ENCODE assay signal across 29 cellular contexts in genomic region chr21:44432841-44433790, GRCh38. TPM values are rescaled to one million over a fixed set of nuclear protein-coding genes. Genes with fewer than 3 reads are reported as not detected.
DNase-seq lines count a peak whose midpoint lies in the region; ATAC-seq and TF ChIP-seq lines count a peak whose summit lies in the region.
"Had no signal": no experiment of that assay in that cellular context is flagged by ENCODE, and none has a peak within 500 bp of the region (broad histone marks: within the 10 kb centered on the region; RNA-seq: fewer than 3 reads in every experiment).

No MANE protein-coding gene starts in this region.

- H3K27me3 ChIP-seq in left ventricle myocardium inferior (ENCODE audit: low read depth): no peaks in the 10 kb centered on the region
- H3K27me3 ChIP-seq in upper lobe of right lung: no peaks in the 10 kb centered on the region
- H3K27me3 ChIP-seq in GM23338 (ENCODE audit: insufficient read depth): no peaks in the 10 kb centered on the region
- H3K27me3 ChIP-seq: ascending aorta had no signal

- H4K20me1 ChIP-seq in GM23338 (replicated peaks; ENCODE audit: insufficient read depth): no peaks in the 10 kb centered on the region

- H3K36me3 ChIP-seq in left ventricle myocardium inferior: no peaks in the 10 kb centered on the region
- no peaks in the 10 kb centered on the region for H3K36me3 ChIP-seq in upper lobe of right lung
- no peaks in the 10 kb centered on the region for H3K36me3 ChIP-seq in GM23338 (ENCODE audit: insufficient read depth)
- H3K36me3 ChIP-seq: ascending aorta, WERI-Rb-1 had no signal

- H3F3A ChIP-seq in GM23338 (replicated peaks; ENCODE audit: low read depth): no peaks in the 10 kb centered on the region

- H3K9me3 ChIP-seq in left ventricle myocardium inferior (replicated peaks) (peaks cover 29% of the 10 kb centered on the region), upper lobe of right lung (peaks cover 9% of the 10 kb centered on the region)

- H3K4me1 Mint-ChIP-seq in T-helper 2 cell treated with Interferon-gamma antibody and Interleukin-4, amounts not matched to agents 5 μg/mL and 100 μg/mL, for 36 hours (ENCODE audit: low read depth): no peaks in the 10 kb centered on the region
- no peaks in the 10 kb centered on the region for H3K4me1 Mint-ChIP-seq in neural crest cell
- H3K4me1 Mint-ChIP-seq in CD14-positive monocyte: no peaks in the 10 kb centered on the region
- no peaks in the 10 kb centered on the region for H3K4me1 Mint-ChIP-seq in GM23338
- H3K4me1 Mint-ChIP-seq: activated naive CD4-positive, alpha-beta T cell treated with anti-CD3 and anti-CD28 coated beads, Interleukin-2, amount 50 U/mL, for 24 hours had no signal

- ATAC-seq in left cardiac atrium (no peak), upper lobe of right lung (no peak), GM23338 (no peak)
- ATAC-seq: CD8-positive, alpha-beta T cell; left colon; naive thymus-derived CD4-positive, alpha-beta T cell had no signal

- H3K4me1 ChIP-seq in left ventricle myocardium inferior (peaks cover 7% of the 10 kb centered on the region), upper lobe of right lung (no peaks in the 10 kb centered on the region), GM23338 (ENCODE audit: insufficient read depth) (no peaks in the 10 kb centered on the region)
- H3K4me1 ChIP-seq: ascending aorta, parathyroid adenoma had no signal

- TF ChIP-seq CTCF in left ventricle myocardium inferior (IDR thresholded peaks at IDR 0.05; ENCODE audit: borderline replicate concordance): no peak
- TF ChIP-seq CTCF in neural crest cell (conservative IDR thresholded peaks at IDR 0.05): no peak
- no peak for TF ChIP-seq CTCF in upper lobe of right lung (IDR thresholded peaks at IDR 0.05)
- no peak for TF ChIP-seq CTCF in CD14-positive monocyte (IDR thresholded peaks at IDR 0.05)
- no peak for TF ChIP-seq CTCF in GM23338 (conservative IDR thresholded peaks at IDR 0.05; ENCODE audit: low read depth in 2 of 2)

- H2AFZ ChIP-seq in GM23338: no peak overlapping the region
- H2AFZ ChIP-seq: parathyroid adenoma had no signal

- no peak overlapping the region for H3K4me3 ChIP-seq in left ventricle myocardium inferior
- H3K4me3 ChIP-seq in upper lobe of right lung: no peak overlapping the region
- H3K4me3 ChIP-seq in GM23338: no peak overlapping the region
- H3K4me3 ChIP-seq: ascending aorta, SK-N-MC had no signal

- no peaks in the 10 kb centered on the region for H3K79me2 ChIP-seq in GM23338 (replicated peaks; ENCODE audit: insufficient read depth)
- H3K79me2 ChIP-seq: parathyroid adenoma had no signal

- intact Hi-C loops in left ventricle myocardium inferior (cut with micrococcal nuclease): no loop called here
- intact Hi-C loops in left cardiac atrium (cut with DNase I): loop anchor here in 1 of 2 donors (10.0 kb wide), 1 partner anchor 62 kb away; no protein-coding TSS in a partner anchor
- intact Hi-C loops in upper lobe of right lung (cut with DNase I): no loop called here
- intact Hi-C loops in CD14-positive monocyte (cut with micrococcal nuclease): no loop called here

- H3K27me3 Mint-ChIP-seq in T-helper 2 cell treated with Interferon-gamma antibody and Interleukin-4, amounts not matched to agents 5 μg/mL and 100 μg/mL, for 36 hours (ENCODE audit: low read depth): no peaks in the 10 kb centered on the region
- H3K27me3 Mint-ChIP-seq in neural crest cell (ENCODE audit: low read depth) (no peaks in the 10 kb centered on the region), CD14-positive monocyte (ENCODE audit: low read depth in 3 of 3) (no peaks in the 10 kb centered on the region), GM23338 (ENCODE audit: insufficient read depth, low read depth, poor library complexity) (peaks cover 4% of the 10 kb centered on the region)
- H3K27me3 Mint-ChIP-seq: activated CD4-positive, alpha-beta memory T cell treated with anti-CD3 and anti-CD28 coated beads for 36 hours; activated naive CD4-positive, alpha-beta T cell treated with anti-CD3 and anti-CD28 coated beads, Interleukin-2, amount 50 U/mL, for 24 hours; naive thymus-derived CD4-positive, alpha-beta T cell had no signal

- H3K9me3 Mint-ChIP-seq in T-helper 2 cell treated with Interferon-gamma antibody and Interleukin-4, amounts not matched to agents 5 μg/mL and 100 μg/mL, for 36 hours: peaks cover 17% of the 10 kb centered on the region
- H3K9me3 Mint-ChIP-seq in neural crest cell (peaks cover 7% of the 10 kb centered on the region), CD14-positive monocyte (peaks cover 0 to 12% (median 6%) of the 10 kb centered on the region in 7 donors), GM23338 (peaks cover 17% of the 10 kb centered on the region; the same call in 2 of the 3 replicates)

- H3K4me2 ChIP-seq in GM23338: no peak overlapping the region

- no peak overlapping the region for H3K4me3 Mint-ChIP-seq in T-helper 2 cell treated with Interferon-gamma antibody and Interleukin-4, amounts not matched to agents 5 μg/mL and 100 μg/mL, for 36 hours
- H3K4me3 Mint-ChIP-seq in neural crest cell (no peak overlapping the region), CD14-positive monocyte (no peak overlapping the region), GM23338 (no peak overlapping the region)
- H3K4me3 Mint-ChIP-seq: activated CD4-positive, alpha-beta memory T cell treated with anti-CD3 and anti-CD28 coated beads for 36 hours; activated naive CD4-positive, alpha-beta T cell treated with anti-CD3 and anti-CD28 coated beads, Interleukin-2, amount 50 U/mL, for 24 hours; activated T-cell treated with anti-CD3 and anti-CD28 coated beads, Interleukin-2, amount 50 U/mL, for 4 hours; CD8-positive, alpha-beta T cell; HFFc6; naive thymus-derived CD4-positive, alpha-beta T cell had no signal

- H3K27ac ChIP-seq in left ventricle myocardium inferior (replicated peaks): no peak overlapping the region
- no peak overlapping the region for H3K27ac ChIP-seq in upper lobe of right lung
- H3K27ac ChIP-seq in GM23338 (ENCODE audit: low read depth): no peak overlapping the region
- H3K27ac ChIP-seq: ascending aorta, epithelial cell of prostate, parathyroid adenoma, SK-N-MC, WERI-Rb-1 had no signal

- peaks cover 5% of the 10 kb centered on the region for H3K36me3 Mint-ChIP-seq in T-helper 2 cell treated with Interferon-gamma antibody and Interleukin-4, amounts not matched to agents 5 μg/mL and 100 μg/mL, for 36 hours (ENCODE audit: low read depth)
- H3K36me3 Mint-ChIP-seq in neural crest cell (ENCODE audit: low read depth) (no peaks in the 10 kb centered on the region), CD14-positive monocyte (peaks cover 64 to 74% of the 10 kb centered on the region in 2 donors), GM23338 (ENCODE audit: low read depth) (peaks cover 4% of the 10 kb centered on the region; the same call in 1 of the 3 replicates)
- H3K36me3 Mint-ChIP-seq: CD8-positive, alpha-beta T cell had no signal

- H3K27ac Mint-ChIP-seq in T-helper 2 cell treated with Interferon-gamma antibody and Interleukin-4, amounts not matched to agents 5 μg/mL and 100 μg/mL, for 36 hours: peak overlapping the region; percentile 13
- H3K27ac Mint-ChIP-seq in neural crest cell (ENCODE audit: unreplicated experiment): peak overlapping the region; percentile 81
- peak overlapping the region in 3 of 7 donors; percentile 12 to 77 (median 36) for H3K27ac Mint-ChIP-seq in CD14-positive monocyte
- H3K27ac Mint-ChIP-seq in GM23338: no peak overlapping the region
- H3K27ac Mint-ChIP-seq: activated CD4-positive, alpha-beta memory T cell treated with anti-CD3 and anti-CD28 coated beads for 36 hours; activated naive CD4-positive, alpha-beta T cell treated with anti-CD3 and anti-CD28 coated beads, Interleukin-2, amount 50 U/mL, for 24 hours; CD8-positive, alpha-beta T cell; HFFc6 had no signal

- DNase-seq in T-helper 2 cell treated with Interferon-gamma antibody and Interleukin-4, amounts not matched to agents 5 μg/mL and 100 μg/mL, for 36 hours (ENCODE audit: low spot score): no peak
- DNase-seq in T-helper 2 cell (no peak), left ventricle myocardium inferior (peak; percentile 3), left cardiac atrium (no peak), neural crest cell (ENCODE audit: low read depth, low spot score) (no peak), upper lobe of right lung (peak; percentile 58), CD14-positive monocyte (ENCODE audit: low spot score) (no peak), GM23338 (ENCODE audit: low spot score) (no peak)
- DNase-seq: 8988T; activated CD4-positive, alpha-beta memory T cell treated with anti-CD3 and anti-CD28 coated beads for 36 hours; activated T-cell treated with anti-CD3 and anti-CD28 coated beads, Interleukin-2, amount 50 U/mL, for 4 hours; central memory CD4-positive, alpha-beta T cell; HFFc6; naive thymus-derived CD4-positive, alpha-beta T cell; NCI-H1417; NCI-H2081; NCI-H345; NCI-H748 treated with DMSO at 0.1 percent for 48 hours; RPMI8226; T-helper 9 cell had no signal

- no peaks in the 10 kb centered on the region for H3K9me2 ChIP-seq in GM23338 (ENCODE audit: insufficient read depth)

TF ChIP-seq in GM23338, 12 proteins besides CTCF, POLR2A, EP300 and RAD21:
- TF ChIP-seq CREB1 (CRISPR knock-in tag; IDR thresholded peaks at IDR 0.05; ENCODE audit: low read depth) (no peak), NANOG (IDR thresholded peaks at IDR 0.05; ENCODE audit: borderline replicate concordance) (no peak), POLR2AphosphoS5 (IDR thresholded peaks at IDR 0.05; ENCODE audit: low read depth) (no peak)

RNA-seq across cellular contexts. Expression of gene LRRC3, which starts 22.2 kb away (rescaled TPM):
- total RNA-seq in left ventricle myocardium inferior: 1.8 TPM
- total RNA-seq in left cardiac atrium: 1 to 10 TPM; 1.4 to 2.5 TPM
- total RNA-seq in neural crest cell: 9.6 and 10.1 TPM in 2 replicates
- total RNA-seq in upper lobe of right lung: 3.6 TPM
- under 1 TPM; 0.30 to 0.41 TPM for polyA plus RNA-seq in CD14-positive monocyte
- 4.4 and 6.8 TPM in 2 replicates for total RNA-seq in GM23338 (2014; rRNA removed; shearing (Covaris generic))
- 0.95 and 1.2 TPM in 2 replicates for polyA plus RNA-seq in GM23338 (2016; fragmentation: Nextera tagmentation; extraction: Ambion mirVana)
- total RNA-seq: HFFc6, MCF 10A had no signal

Comparison
In these comparisons a context has a peak if more than half of its experiments do, and no peak if none do; other contexts are left out.
1. DNase-seq: peak in left ventricle myocardium inferior (single experiment) and upper lobe of right lung (single experiment); none in T-helper 2 cell treated with Interferon-gamma antibody and Interleukin-4, amounts not matched to agents 5 μg/mL and 100 μg/mL, for 36 hours (single experiment), T-helper 2 cell (0 of 5), left cardiac atrium (single experiment), neural crest cell (single experiment), CD14-positive monocyte (single experiment) and GM23338 (single experiment).